ENCODE assay signal across 14 cellular contexts in genomic region chr1:150061632-150062101, GRCh38. TPM values are rescaled to one million over a fixed set of nuclear protein-coding genes. Genes with fewer than 3 reads are reported as not detected.
A peak's percentile ranks its signal among the peaks of the same experiment; 100 is the strongest.
DNase-seq lines count a peak whose midpoint lies in the region; ATAC-seq, FAIRE-seq and TF ChIP-seq lines count a peak whose summit lies in the region.
"Had no signal": no experiment of that assay in that cellular context is flagged by ENCODE, and none has a peak within 500 bp of the region (broad histone marks: within the 10 kb centered on the region; RNA-seq: fewer than 3 reads in every experiment).

No MANE protein-coding gene starts in this region.

- 10% methylated on average over 3 of the region's 3 CpGs for WGBS in K562 (ENCODE audit: insufficient coverage, low coverage, missing lambda C conversion rate)

- H3K9ac ChIP-seq in K562 (ENCODE audit: insufficient read depth in 1 of 2, low read depth in 2 of 2, low read length in 2 of 2) = no peak overlapping the region
- H3K9ac ChIP-seq: parathyroid adenoma had no signal

- no peak for TF ChIP-seq POLR2A in K562 (conservative IDR thresholded peaks at IDR 0.05)

- TF ChIP-seq RAD21 in K562 (CRISPR knock-in tag; conservative IDR thresholded peaks at IDR 0.05 in 1 of 2, IDR thresholded peaks at IDR 0.05 in 1 of 2) = no peak

- ATAC-seq in K562 = peak; percentile 54

- peak; percentile 26; the same call in 1 of the 2 replicates for TF ChIP-seq EP300 in K562 (IDR thresholded peaks at IDR 0.05; ENCODE audit: low read length)

- DNase-seq in left ventricle myocardium inferior (no peak), cardiac septum (ENCODE audit: low spot score) (no peak), K562 (ENCODE audit: extremely low read depth in 1 of 4, low spot score in 3 of 4) (no peak), kidney glomerular epithelial cell (lab: John Stamatoyannopoulos, UW) (peak; percentile 9), NCI-H146 (lab: John Stamatoyannopoulos, UW) (no peak), cortex of kidney (lab: John Stamatoyannopoulos, UW) (no peak), SIG-M5 treated with dmso at 0.1 percent for 504 hours (lab: John Stamatoyannopoulos, UW; ENCODE audit: unreplicated experiment) (no peak), ureter (ENCODE audit: low spot score) (no peak)
- DNase-seq: activated CD4-positive, alpha-beta T cell treated with anti-CD3 and anti-CD28 coated beads for 1 hour; activated gamma-delta T cell; GF-D8; NCI-H2029 had no signal

- POLR2A ChIA-PET in K562 (lab: Yijun Ruan, JAX) = interaction anchor here (0.6 kb wide), 1 partner anchor 133 kb away, joined by 3 read pairs; no protein-coding TSS in a partner anchor

- peaks cover 10% of the 10 kb centered on the region for H3K79me2 ChIP-seq in K562 (ENCODE audit: control insufficient read depth, insufficient read depth, low read length)
- H3K79me2 ChIP-seq: parathyroid adenoma had no signal

- BruUV-seq in K562 (replicated peaks; lab: Mats Ljungman, UMichigan) = no TSS peak

- TF ChIP-seq CTCF in left ventricle myocardium inferior (IDR thresholded peaks at IDR 0.05; ENCODE audit: borderline replicate concordance) (no peak), K562 (IDR thresholded peaks at IDR 0.05 in 2 of 3, conservative IDR thresholded peaks at IDR 0.05 in 1 of 3; ENCODE audit: insufficient read depth in 2 of 3, low read depth in 1 of 3, low read length in 3 of 3) (no peak)

- no peak for FAIRE-seq in K562 (lab: Jason Lieb, UNC)
- FAIRE-seq: A204.1 had no signal

- no peaks in the 10 kb centered on the region for H4K20me1 ChIP-seq in K562 (replicated peaks; ENCODE audit: control insufficient read depth, insufficient read depth, low read length)

- H3K27me3 ChIP-seq in left ventricle myocardium inferior (ENCODE audit: low read depth) = no peaks in the 10 kb centered on the region
- no peaks in the 10 kb centered on the region for H3K27me3 ChIP-seq in K562 (ENCODE audit: control insufficient read depth in 2 of 2, insufficient read depth in 2 of 2, low read length in 2 of 2)

- no peak overlapping the region for H2AFZ ChIP-seq in K562 (ENCODE audit: low read depth, low read length)
- H2AFZ ChIP-seq: parathyroid adenoma had no signal

- CTCF ChIA-PET in K562 (lab: Yijun Ruan, JAX; ENCODE audit: low intra/inter-chr PET ratio) = interaction anchor here (0.7 kb wide), 1 partner anchor 126 kb away, joined by 3 read pairs; no protein-coding TSS in a partner anchor

- H3K4me1 ChIP-seq in left ventricle myocardium inferior (peaks cover 37% of the 10 kb centered on the region), K562 (replicated peaks in 1 of 2; ENCODE audit: control insufficient read depth in 2 of 2, insufficient read depth in 2 of 2, low read length in 2 of 2) (peaks cover 0 to 11% of the 10 kb centered on the region in 2 experiments; a peak in 3 of 5 replicates)
- H3K4me1 ChIP-seq: parathyroid adenoma had no signal

- intact Hi-C loops in left ventricle myocardium inferior (cut with micrococcal nuclease) (no loop called here), cardiac septum (cut with DNase I) (no loop called here), K562 (cut with micrococcal nuclease) (no loop called here)

- H3K9me3 ChIP-seq in left ventricle myocardium inferior (replicated peaks) (no peaks in the 10 kb centered on the region), K562 (replicated peaks; ENCODE audit: control insufficient read depth, insufficient read depth, low read depth, low read length) (no peaks in the 10 kb centered on the region)

- H3K9me1 ChIP-seq in K562 (ENCODE audit: control insufficient read depth, insufficient read depth, low read length) = no peaks in the 10 kb centered on the region

- in situ Hi-C loops in K562 (cut with MboI) = no loop called here

- H3K4me2 ChIP-seq in K562 (ENCODE audit: insufficient read depth, low read length) = no peak overlapping the region; the same call in 1 of the 2 replicates

- H3K36me3 ChIP-seq in left ventricle myocardium inferior (no peaks in the 10 kb centered on the region), K562 (ENCODE audit: control insufficient read depth, insufficient read depth, low read length) (no peaks in the 10 kb centered on the region)

- H3K27ac ChIP-seq in left ventricle myocardium inferior (replicated peaks) (peak overlapping the region; percentile 29), K562 (ENCODE audit: extremely low read depth, low read depth, low read length) (no peak overlapping the region)
- H3K27ac ChIP-seq: parathyroid adenoma had no signal

- H3K4me3 ChIP-seq in left ventricle myocardium inferior (no peak overlapping the region), K562 (no peak overlapping the region)

TF ChIP-seq in K562, 482 proteins besides CTCF, POLR2A, EP300 and RAD21 (continues in another document):
- TF ChIP-seq CEBPG (CRISPR knock-in tag; IDR thresholded peaks at IDR 0.05) (no peak), CEBPG (tag; conservative IDR thresholded peaks at IDR 0.05 in 1 of 2, IDR thresholded peaks at IDR 0.05 in 1 of 2) (peak in 1 of 2 experiments; percentile 32; a peak in 1 of 4 replicates), STAT5A (IDR thresholded peaks at IDR 0.05; ENCODE audit: borderline replicate concordance, low read length) (no peak), ILK (tag; IDR thresholded peaks at IDR 0.05; ENCODE audit: borderline replicate concordance, low read depth) (no peak), PBX2 (CRISPR knock-in tag; IDR thresholded peaks at IDR 0.05; ENCODE audit: low read depth) (0 out of 2 replicates have a peak, but pooled peaks have one; percentile 7), PBX2 (tag; conservative IDR thresholded peaks at IDR 0.05; ENCODE audit: low read depth) (peak; percentile 94), MEIS2 (IDR thresholded peaks at IDR 0.05; ENCODE audit: partially characterized antibody) (peak; percentile 95), CBFB (CRISPR knock-in tag; IDR thresholded peaks at IDR 0.05) (no peak)

RNA-seq across cellular contexts. Expression of gene VPS45, which starts 5.9 kb away (rescaled TPM):
- 54.4 TPM for total RNA-seq in left ventricle myocardium inferior
- total RNA-seq in cardiac septum = 71.6 TPM
- 62.1 and 168 TPM in 2 replicates for total RNA-seq in K562 (2011; cell fraction: chromatin; rRNA removed; ENCODE audit: low replicate concordance)
- total RNA-seq in K562 (2011; cell fraction: nucleolus; rRNA removed) = 28.7 and 34.9 TPM in 2 replicates
- 61.0 and 81.9 TPM in 2 replicates for total RNA-seq in K562 (2011; cell fraction: nucleoplasm; rRNA removed)
- total RNA-seq in K562 (2014; rRNA removed) = 17.9 and 21.3 TPM in 2 replicates
- 42.6 and 44.6 TPM in 2 replicates for total RNA-seq in K562 (2014; rRNA removed; fragmentation: Illumina TruSeq; extraction: Trizol)
- 34.1 and 34.4 TPM in 2 replicates for total RNA-seq in K562 (2015; rRNA removed; fragmentation: Illumina TruSeq; extraction: Trizol)
- total RNA-seq in K562 (2021) = 27.0 and 27.4 TPM in 2 replicates
- 37.1 and 48.2 TPM in 2 replicates for polyA plus RNA-seq in K562 (2011; rRNA removed)
- 13.3 and 19.3 TPM in 2 replicates for polyA plus RNA-seq in K562 (2011; cell fraction: cytosol; rRNA removed)
- 47.8 and 80.7 TPM in 2 replicates for polyA plus RNA-seq in K562 (2011; cell fraction: nucleus; rRNA removed)
- polyA plus RNA-seq in K562 (2012) = 27.7 and 37.9 TPM in 2 replicates
- 30.8 and 38.3 TPM in 2 replicates for polyA plus RNA-seq in K562 (2014; fragmentation: Illumina TruSeq; extraction: Trizol)
- polyA plus RNA-seq in K562 (2014; fragmentation: Nextera tagmentation; extraction: Ambion mirVana) = 10 to 100 TPM; 21.3 to 43.6 TPM
- polyA plus RNA-seq in K562 (2014; rRNA removed) = 24.1 and 31.5 TPM in 2 replicates
- 52.9 and 57.7 TPM in 2 replicates for polyA minus RNA-seq in K562 (2011; rRNA and poly(A)+ RNA removed)
- 14.2 and 14.5 TPM in 2 replicates for polyA minus RNA-seq in K562 (2011; cell fraction: cytosol; rRNA and poly(A)+ RNA removed)
- polyA minus RNA-seq in K562 (2011; cell fraction: nucleus; rRNA and poly(A)+ RNA removed) = 30.6 and 73.8 TPM in 2 replicates
- 56.4 TPM for total RNA-seq in ureter

RNA-seq across cellular contexts. Expression of gene OTUD7B, which starts 51.1 kb away (rescaled TPM):
- 23.8 TPM for total RNA-seq in left ventricle myocardium inferior
- total RNA-seq in cardiac septum = 32.6 TPM
- total RNA-seq in K562 (2011; cell fraction: chromatin; rRNA removed; ENCODE audit: low replicate concordance) = 29.4 and 37.7 TPM in 2 replicates
- total RNA-seq in K562 (2011; cell fraction: nucleolus; rRNA removed) = 12.2 and 14.3 TPM in 2 replicates
- total RNA-seq in K562 (2011; cell fraction: nucleoplasm; rRNA removed) = 18.5 and 30.5 TPM in 2 replicates
- total RNA-seq in K562 (2014; rRNA removed) = 6.7 and 6.9 TPM in 2 replicates
- total RNA-seq in K562 (2014; rRNA removed; fragmentation: Illumina TruSeq; extraction: Trizol) = 8.4 and 9.4 TPM in 2 replicates
- 8.6 and 8.7 TPM in 2 replicates for total RNA-seq in K562 (2015; rRNA removed; fragmentation: Illumina TruSeq; extraction: Trizol)
- 16.4 and 18.8 TPM in 2 replicates for total RNA-seq in K562 (2021)
- polyA plus RNA-seq in K562 (2011; rRNA removed) = 6.7 and 7.4 TPM in 2 replicates
- polyA plus RNA-seq in K562 (2011; cell fraction: cytosol; rRNA removed) = 4.1 and 4.9 TPM in 2 replicates
- polyA plus RNA-seq in K562 (2011; cell fraction: nucleus; rRNA removed) = 6.1 and 9.4 TPM in 2 replicates
- polyA plus RNA-seq in K562 (2012) = 6.3 and 8.0 TPM in 2 replicates
- polyA plus RNA-seq in K562 (2014; fragmentation: Illumina TruSeq; extraction: Trizol) = 8.9 and 10.9 TPM in 2 replicates
- polyA plus RNA-seq in K562 (2014; fragmentation: Nextera tagmentation; extraction: Ambion mirVana) = under 1 TPM; 0.96 TPM
- 4.5 and 5.5 TPM in 2 replicates for polyA plus RNA-seq in K562 (2014; rRNA removed)
- 18.5 and 19.5 TPM in 2 replicates for polyA minus RNA-seq in K562 (2011; rRNA and poly(A)+ RNA removed)
- polyA minus RNA-seq in K562 (2011; cell fraction: cytosol; rRNA and poly(A)+ RNA removed) = 5.2 and 7.5 TPM in 2 replicates
- polyA minus RNA-seq in K562 (2011; cell fraction: nucleus; rRNA and poly(A)+ RNA removed) = 6.2 and 12.7 TPM in 2 replicates
- total RNA-seq in ureter = 34.3 TPM
